Comparison of ENCODE assay signal across 11 cellular contexts in the genomic region with DNA sequence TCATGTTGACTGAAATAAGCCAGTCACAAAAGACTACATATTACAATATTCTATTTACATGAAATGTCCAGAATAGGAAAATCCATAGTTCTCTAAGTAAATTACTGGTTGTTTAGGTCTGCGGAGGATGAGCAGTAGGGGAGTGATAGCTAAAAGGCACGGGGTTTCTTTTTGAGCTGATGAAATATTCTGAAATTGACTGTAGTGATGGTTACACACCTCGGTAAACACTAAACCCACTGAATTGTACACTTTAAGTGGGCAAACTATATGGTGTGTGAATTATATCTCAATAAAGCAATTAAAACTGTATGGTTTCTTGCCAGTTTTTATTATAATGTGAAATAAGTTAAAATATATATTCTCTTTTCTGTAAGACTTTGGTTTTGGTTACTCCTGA.
"Had no signal": no experiment of that assay in that cellular context is flagged by ENCODE, and none has a peak within 500 bp of the region (broad histone marks: within the 10 kb centered on the region; RNA-seq: fewer than 3 reads in every experiment).

No MANE protein-coding gene starts in this region.

- H3K4me2 ChIP-seq: GM23338 had no signal

- H3K4me3 ChIP-seq: GM23248, GM23338, HAP-1 had no signal

- H3K9me3 ChIP-seq: HAP-1 had no signal

- H3K9ac ChIP-seq: GM23248 had no signal

- ATAC-seq: GM23338, HCT116 had no signal

- H3K36me3 ChIP-seq: HAP-1 had no signal

- H3K4me3 Mint-ChIP-seq: GM23338, H9, HFFc6 had no signal

- DNase-seq: GM23248, GOT3, H7, H9, HCEC 1CT, HFFc6 had no signal

- H3K9me3 Mint-ChIP-seq: HFFc6 had no signal

- H3K27ac ChIP-seq: GM23248 had no signal

- H2AFZ ChIP-seq: GM23248, GM23338 had no signal

- H3K27ac Mint-ChIP-seq: GM23338, H9, HFFc6 had no signal

- FAIRE-seq: H1, H54 had no signal
